Comparison of ENCODE assay signal across 14 cellular contexts in the genomic region with DNA sequence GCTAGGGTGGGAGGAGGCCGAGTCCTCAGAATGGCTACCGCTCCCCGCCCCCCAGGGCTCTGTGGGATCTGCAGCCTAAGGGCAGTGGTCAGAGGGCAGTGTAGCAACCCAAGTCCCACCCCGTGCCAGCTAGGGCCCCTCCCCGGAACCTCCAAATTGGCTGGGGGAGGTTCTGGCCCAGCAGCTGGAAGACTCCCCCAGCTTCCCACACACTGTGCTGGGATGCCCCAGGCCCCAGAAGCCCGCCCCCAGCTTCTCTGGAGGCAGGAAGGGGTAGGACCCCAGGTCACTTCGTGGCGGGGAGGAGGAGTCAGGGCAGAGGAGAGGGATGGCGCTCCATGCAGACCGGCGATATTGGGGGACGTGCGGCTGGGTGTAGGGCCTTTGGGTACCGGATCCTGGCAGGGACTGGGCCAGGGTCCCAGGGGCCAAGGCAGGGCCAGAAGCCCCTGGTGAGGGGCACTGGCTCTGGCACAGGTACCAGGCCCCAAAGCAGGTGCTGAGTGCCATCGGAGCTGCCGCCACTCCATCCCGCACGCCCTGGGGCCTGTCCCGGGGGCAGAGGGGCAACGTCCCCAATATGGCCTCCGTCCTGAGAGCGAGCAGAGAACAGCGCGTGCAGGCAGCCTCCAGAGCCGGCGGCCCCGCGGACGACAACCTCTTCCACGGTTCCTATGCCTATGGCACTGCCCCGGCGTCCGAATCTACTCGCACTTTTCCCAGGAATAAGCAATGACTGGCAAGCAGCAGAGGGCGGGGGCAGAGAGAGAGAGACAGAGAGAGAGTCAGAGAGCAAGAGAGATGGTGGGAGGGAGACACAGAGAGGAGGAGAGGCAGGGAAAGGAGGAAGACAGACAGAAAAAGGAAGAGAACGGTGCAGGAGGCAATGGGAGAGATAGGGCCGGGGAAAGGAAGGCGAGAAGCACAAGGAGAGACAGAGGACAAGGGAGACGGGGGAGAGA.
DNase-seq lines count a peak whose midpoint lies in the region; ATAC-seq, FAIRE-seq and TF ChIP-seq lines count a peak whose summit lies in the region.
"Had no signal": no experiment of that assay in that cellular context is flagged by ENCODE, and none has a peak within 500 bp of the region (broad histone marks: within the 10 kb centered on the region; RNA-seq: fewer than 3 reads in every experiment).

No MANE protein-coding gene starts in this region.

- H3K36me3 Mint-ChIP-seq in Caco-2 (ENCODE audit: insufficient read depth, unreplicated experiment) (no peaks in the 10 kb centered on the region), WTC11 (no peaks in the 10 kb centered on the region), neural progenitor cell (no peaks in the 10 kb centered on the region)
- H3K36me3 Mint-ChIP-seq: CD4-positive, CD25-positive, alpha-beta regulatory T cell had no signal

- H4K8ac ChIP-seq in H1 (ENCODE audit: extremely low read depth, insufficient read depth, low read length): no peak overlapping the region; the same call in 1 of the 2 replicates

- no peak overlapping the region for H3K4ac ChIP-seq in H1 (replicated peaks; ENCODE audit: insufficient read length, low read depth, low read length)

- H3K23ac ChIP-seq in H1 (ENCODE audit: insufficient read length): no peak overlapping the region

- H2BK5ac ChIP-seq in H1 (ENCODE audit: low read depth, low read length): 0 out of 2 replicates have a peak overlapping the region, but pooled peaks have one; percentile 24

- peak overlapping the region; percentile 8 for H3K27ac Mint-ChIP-seq in Caco-2 (ENCODE audit: unreplicated experiment)
- H3K27ac Mint-ChIP-seq in WTC11: peak overlapping the region; percentile 42; the same call in 1 of the 2 replicates
- H3K27ac Mint-ChIP-seq in neural progenitor cell: peak overlapping the region; percentile 23
- H3K27ac Mint-ChIP-seq: CD4-positive, CD25-positive, alpha-beta regulatory T cell had no signal

- 90% methylated on average over 28 of the region's 39 CpGs; no CpG with 5 or more reads in 1 of the 2 experiments for WGBS in H1 (ENCODE audit: extremely low coverage in 1 of 2, insufficient coverage in 1 of 2, insufficient read length in 1 of 2, insufficient replicate concordance in 2 of 2, low coverage in 1 of 2, low lambda C conversion rate in 2 of 2, missing lambda C conversion rate in 1 of 2), 2 experiments
- WGBS in stomach, 5 donors: 84 to 91% (median 88%) methylated on average over 24 to 39 of the region's 39 CpGs

- H2AFZ ChIP-seq in H1 (ENCODE audit: low read length) (no peak overlapping the region), neural progenitor cell (replicated peaks) (no peak overlapping the region)

- CTCF ChIA-PET in Caco-2 (lab: Charles Lee): no interaction called here
- CTCF ChIA-PET in WTC11 (lab: Charles Lee): interaction anchor here (1.3 kb wide), 1 partner anchor 56 kb away, joined by 4 read pairs; no protein-coding TSS in a partner anchor
- CTCF ChIA-PET in H1 (lab: Charles Lee; ENCODE audit: partially characterized antibody): interaction anchor here (1.1 to 1.6 kb wide), 3 partner anchors 9 to 31 kb away, joined by 3 to 6 read pairs (median 3); no protein-coding TSS in a partner anchor

- H3K4me1 Mint-ChIP-seq in Caco-2 (ENCODE audit: low read depth, unreplicated experiment) (peaks cover 6% of the 10 kb centered on the region), WTC11 (peaks cover 14% of the 10 kb centered on the region), neural progenitor cell (peaks cover 30% of the 10 kb centered on the region)

- H2BK15ac ChIP-seq in H1 (ENCODE audit: low read length): no peak overlapping the region

- H3K79me2 ChIP-seq in H1 (ENCODE audit: control insufficient read depth in 1 of 2, insufficient read depth in 2 of 2, low read length in 2 of 2) (no peaks in the 10 kb centered on the region), neural progenitor cell (ENCODE audit: low read depth) (no peaks in the 10 kb centered on the region)

- H3K9me3 Mint-ChIP-seq in Caco-2 (ENCODE audit: unreplicated experiment) (no peaks in the 10 kb centered on the region), WTC11 (no peaks in the 10 kb centered on the region), neural progenitor cell (no peaks in the 10 kb centered on the region)
- H3K9me3 Mint-ChIP-seq: CD4-positive, CD25-positive, alpha-beta regulatory T cell had no signal

- H2BK20ac ChIP-seq in H1 (ENCODE audit: low read length): no peak overlapping the region

- H2BK12ac ChIP-seq in H1 (ENCODE audit: low read depth, low read length): no peak overlapping the region; the same call in 1 of the 2 replicates

- no peak for TF ChIP-seq EP300 in H1 (IDR thresholded peaks at IDR 0.05; ENCODE audit: borderline replicate concordance in 1 of 2, low read depth in 2 of 2, low read length in 2 of 2)
- TF ChIP-seq EP300 in stomach (IDR thresholded peaks at IDR 0.05): no peak

- H3K9ac ChIP-seq in H1 (replicated peaks in 1 of 4; ENCODE audit: extremely low read depth in 1 of 4, low read depth in 3 of 4, low read length in 3 of 4) (no peak overlapping the region), neural progenitor cell (no peak overlapping the region)
- H3K9ac ChIP-seq: BLaER1 treated with 17β-estradiol and CSF1 and Interleukin-3, amounts not matched to agents 10 nM and 100 nM had no signal

- no peak for TF ChIP-seq RAD21 in H1 (IDR thresholded peaks at IDR 0.05 in 1 of 2, conservative IDR thresholded peaks at IDR 0.05 in 1 of 2; ENCODE audit: low read depth in 2 of 2, low read length in 2 of 2)

- peaks cover 6% of the 10 kb centered on the region for H3F3A ChIP-seq in neural progenitor cell (ENCODE audit: low read depth)

- no peak for ATAC-seq in WTC11

- H3K27ac ChIP-seq in H1 (ENCODE audit: low read depth, low read length) (no peak overlapping the region), neural progenitor cell (no peak overlapping the region), stomach (no peak overlapping the region)
- H3K27ac ChIP-seq: BLaER1 treated with 17β-estradiol and CSF1 and Interleukin-3, amounts not matched to agents 10 nM and 100 nM had no signal

- H3K36me3 ChIP-seq in Caco-2 (ENCODE audit: control insufficient read depth, insufficient read depth, low read length) (no peaks in the 10 kb centered on the region), H1 (ENCODE audit: control insufficient read depth in 2 of 4, insufficient read depth in 4 of 4, low read length in 3 of 4) (no peaks in the 10 kb centered on the region), neural progenitor cell (no peaks in the 10 kb centered on the region), stomach (peaks cover 0 to 48% (median 24%) of the 10 kb centered on the region in 4 donors)
- H3K36me3 ChIP-seq: BLaER1 treated with 17β-estradiol and CSF1 and Interleukin-3, amounts not matched to agents 10 nM and 100 nM had no signal

- no TSS peak for BruUV-seq in Caco-2 (replicated peaks; lab: Mats Ljungman, UMichigan)

- POLR2A ChIA-PET in Caco-2 (lab: Charles Lee): no interaction called here
- POLR2A ChIA-PET in WTC11 (lab: Charles Lee): no interaction called here
- POLR2A ChIA-PET in H1 (lab: Charles Lee; ENCODE audit: partially characterized antibody): interaction anchor here (0.9 to 1.3 kb wide), 2 partner anchors 19 to 57 kb away, joined by 3 to 4 read pairs; no protein-coding TSS in a partner anchor

- H3K4me1 ChIP-seq in Caco-2 (no peaks in the 10 kb centered on the region), H1 (replicated peaks in 1 of 4; ENCODE audit: control insufficient read depth in 3 of 4, insufficient read depth in 4 of 4, low read length in 3 of 4) (peaks cover 2 to 7% (median 3%) of the 10 kb centered on the region in 4 experiments; a peak in 6 of 7 replicates), neural progenitor cell (peaks cover 5% of the 10 kb centered on the region), stomach (peaks cover 0 to 12% (median 10%) of the 10 kb centered on the region in 4 donors)

- no peak for FAIRE-seq in H1 (lab: Jason Lieb, UNC)

- no peak overlapping the region for H4K5ac ChIP-seq in H1 (ENCODE audit: insufficient read length, low read depth, low read length)

- H3K27me3 ChIP-seq in Caco-2 (replicated peaks; ENCODE audit: control insufficient read depth, insufficient read depth, low read length) (no peaks in the 10 kb centered on the region), H1 (replicated peaks in 1 of 4; ENCODE audit: control insufficient read depth in 3 of 4, extremely low read depth in 1 of 4, insufficient read depth in 3 of 4, low read length in 3 of 4) (no peaks in the 10 kb centered on the region), neural progenitor cell (no peaks in the 10 kb centered on the region), stomach (peaks cover 0 to 9% (median 0%) of the 10 kb centered on the region in 3 donors)
- H3K27me3 ChIP-seq: BLaER1 treated with 17β-estradiol and CSF1 and Interleukin-3, amounts not matched to agents 10 nM and 100 nM had no signal

- no peak overlapping the region for H2BK120ac ChIP-seq in H1 (replicated peaks; ENCODE audit: low read depth, low read length)

- H3K4me3 ChIP-seq in Caco-2 (ENCODE audit: low read depth, low read length): no peak overlapping the region
- H3K4me3 ChIP-seq in H1 (ENCODE audit: extremely low read depth in 1 of 4, insufficient read depth in 2 of 4, low read depth in 3 of 4, low read length in 4 of 4): no peak overlapping the region
- H3K4me3 ChIP-seq in neural progenitor cell: no peak overlapping the region
- H3K4me3 ChIP-seq in stomach: no peak overlapping the region
- H3K4me3 ChIP-seq: BLaER1 treated with 17β-estradiol and CSF1 and Interleukin-3, amounts not matched to agents 10 nM and 100 nM had no signal

- no peak overlapping the region for H3K18ac ChIP-seq in H1 (ENCODE audit: extremely low read depth, low read length)

- peaks cover 5% of the 10 kb centered on the region; the same call in 1 of the 2 replicates for H3K23me2 ChIP-seq in H1 (ENCODE audit: low read depth, low read length)

- H4K20me1 ChIP-seq in H1 (replicated peaks in 1 of 2; ENCODE audit: control insufficient read depth in 1 of 2, insufficient read depth in 2 of 2, low read length in 2 of 2) (peaks cover 0 to 4% of the 10 kb centered on the region in 2 experiments), neural progenitor cell (ENCODE audit: low read depth) (no peaks in the 10 kb centered on the region)

- TF ChIP-seq CTCF in Caco-2 (IDR thresholded peaks at IDR 0.05; ENCODE audit: insufficient read depth in 1 of 2, low read depth in 1 of 2, low read length in 1 of 2, severe bottlenecking in 1 of 2, unreplicated experiment in 1 of 2) (no peak), WTC11 (IDR thresholded peaks at IDR 0.05) (no peak), H1 (IDR thresholded peaks at IDR 0.05; ENCODE audit: control extremely low read depth in 1 of 3, insufficient read depth in 1 of 3, low read depth in 1 of 3, low read length in 3 of 3) (no peak), neural progenitor cell (IDR thresholded peaks at IDR 0.05) (no peak), stomach (IDR thresholded peaks at IDR 0.05) (no peak)

- DNase-seq in Caco-2 (no peak), WTC11 (ENCODE audit: low spot score) (no peak), H1 (ENCODE audit: low read depth in 1 of 2, low spot score in 2 of 2) (no peak), neural progenitor cell (ENCODE audit: low spot score) (no peak), Kasumi-1 (lab: John Stamatoyannopoulos, UW) (no peak), stomach (no peak)
- no peak for DNase-seq in stimulated activated CD4-positive, alpha-beta T cell treated with anti-CD3 and anti-CD28 coated beads, Interleukin-4, amount 100 ng/mL, for 1 hour
- DNase-seq: 8988T; AML-193; Calu3; CD4-positive, CD25-positive, alpha-beta regulatory T cell; DMS 273 treated with DMSO at 0.1 percent for 48 hours; H7 had no signal

- H2AK5ac ChIP-seq in H1 (ENCODE audit: low read depth, low read length): 0 out of 2 replicates have a peak overlapping the region, but pooled peaks have one; percentile 39

- intact Hi-C loops in Caco-2 (cut with micrococcal nuclease; ENCODE audit: unreplicated experiment): no loop called here
- intact Hi-C loops in stomach (cut with DNase I; ENCODE audit: low total_unique reads): no loop called here

- H3K4me3 Mint-ChIP-seq in Caco-2 (ENCODE audit: unreplicated experiment) (no peak overlapping the region), WTC11 (no peak overlapping the region), neural progenitor cell (no peak overlapping the region)

- TF ChIP-seq POLR2A in H1 (IDR thresholded peaks at IDR 0.05; ENCODE audit: control extremely low read depth in 1 of 2, low read depth in 2 of 2, low read length in 2 of 2) (no peak), stomach (IDR thresholded peaks at IDR 0.05) (no peak)

- H3K79me1 ChIP-seq in H1 (ENCODE audit: low read depth, low read length): peaks cover 2% of the 10 kb centered on the region; the same call in 1 of the 2 replicates

- H3K27me3 Mint-ChIP-seq in Caco-2 (ENCODE audit: insufficient read depth, unreplicated experiment) (no peaks in the 10 kb centered on the region), WTC11 (ENCODE audit: low read depth) (no peaks in the 10 kb centered on the region), neural progenitor cell (ENCODE audit: insufficient read depth, low read depth) (no peaks in the 10 kb centered on the region)

- H3K14ac ChIP-seq in H1 (ENCODE audit: insufficient read length): no peak overlapping the region

- peak overlapping the region; percentile 54 for H4K91ac ChIP-seq in H1 (replicated peaks; ENCODE audit: insufficient read length, low read length)

- H3K9me3 ChIP-seq in Caco-2: no peaks in the 10 kb centered on the region
- no peaks in the 10 kb centered on the region for H3K9me3 ChIP-seq in H1 (ENCODE audit: insufficient read depth in 2 of 2, low read depth in 1 of 2, low read length in 1 of 2)
- no peaks in the 10 kb centered on the region for H3K9me3 ChIP-seq in neural progenitor cell (ENCODE audit: low read depth)
- no peaks in the 10 kb centered on the region for H3K9me3 ChIP-seq in stomach
- H3K9me3 ChIP-seq: BLaER1 treated with 17β-estradiol and CSF1 and Interleukin-3, amounts not matched to agents 10 nM and 100 nM had no signal

- H3K4me2 ChIP-seq in H1 (ENCODE audit: insufficient read depth in 1 of 2, low read depth in 2 of 2, low read length in 2 of 2) (no peak overlapping the region), neural progenitor cell (no peak overlapping the region)
- H3K4me2 ChIP-seq: BLaER1 treated with 17β-estradiol and CSF1 and Interleukin-3, amounts not matched to agents 10 nM and 100 nM had no signal

- no peak overlapping the region for H3K56ac ChIP-seq in H1 (replicated peaks; ENCODE audit: insufficient read length, low read depth, low read length)
